In the genomic region with DNA sequence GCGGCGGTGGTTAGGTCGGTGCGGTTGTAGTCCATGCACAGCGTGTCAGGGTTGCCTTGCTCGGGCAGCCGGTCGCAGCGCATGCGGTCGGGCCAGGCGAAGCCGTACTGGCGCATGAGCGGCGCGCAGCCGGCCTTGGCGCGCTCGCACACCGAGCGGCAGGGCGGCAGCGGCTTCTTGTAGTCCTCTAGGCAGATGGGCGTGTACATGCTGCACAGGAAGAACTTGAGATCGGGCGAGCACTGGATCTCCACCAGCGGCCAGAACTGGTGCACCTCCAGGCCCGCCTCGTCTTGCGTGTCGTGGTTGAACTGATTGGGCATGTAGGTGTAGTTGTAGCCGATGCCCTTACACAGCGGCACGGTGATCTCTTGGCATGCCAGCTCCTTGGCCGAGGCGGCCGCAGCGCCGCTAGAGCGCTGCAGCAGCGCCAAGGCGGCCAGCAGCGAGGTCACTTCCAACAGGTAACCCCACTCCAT, we compare ENCODE assay signal across 9 cellular contexts. TPM values are rescaled to one million over a fixed set of nuclear protein-coding genes. Genes with fewer than 3 reads are reported as not detected.
DNase-seq lines count a peak whose midpoint lies in the region; ATAC-seq, FAIRE-seq and TF ChIP-seq lines count a peak whose summit lies in the region.
"Had no signal": no experiment of that assay in that cellular context is flagged by ENCODE, and none has a peak within 500 bp of the region (broad histone marks: within the 10 kb centered on the region; RNA-seq: fewer than 3 reads in every experiment).

No MANE protein-coding gene starts in this region.

- H3K27me3 ChIP-seq in BLaER1 treated with 17β-estradiol and CSF1 and Interleukin-3, amounts not matched to agents 10 nM and 100 nM: peaks cover 7 to 41% (median 33%) of the 10 kb centered on the region in 11 experiments; a peak in 21 of 22 replicates
- H3K27me3 ChIP-seq in NT2/D1 (ENCODE audit: insufficient read depth, insufficient read length): peaks cover 22% of the 10 kb centered on the region
- H3K27me3 ChIP-seq in heart left ventricle: peaks cover 0 to 52% (median 0%) of the 10 kb centered on the region in 9 donors
- H3K27me3 ChIP-seq in pancreas: no peaks in the 10 kb centered on the region

- DNase-seq in NT2/D1 (ENCODE audit: low read depth, low spot score) (no peak), heart left ventricle (peak; percentile 61 to 81 (median 71)), pancreas (peak; percentile 55 to 92 (median 76))
- peak; percentile 37 for DNase-seq in activated naive CD8-positive, alpha-beta T cell treated with anti-CD3 and anti-CD28 coated beads, Interleukin-2, amount 50 U/mL, for 24 hours
- DNase-seq in effector CD8-positive, alpha-beta T cell (lab: John Stamatoyannopoulos, UW): no peak

- peaks cover 0 to 3% (median 0%) of the 10 kb centered on the region in 11 experiments; a peak in 3 of 22 replicates for H3K36me3 ChIP-seq in BLaER1 treated with 17β-estradiol and CSF1 and Interleukin-3, amounts not matched to agents 10 nM and 100 nM
- peaks cover 7% of the 10 kb centered on the region for H3K36me3 ChIP-seq in NT2/D1 (ENCODE audit: insufficient read depth, insufficient read length, low read length)
- H3K36me3 ChIP-seq in heart left ventricle: peaks cover 0 to 12% (median 0%) of the 10 kb centered on the region in 9 donors
- H3K36me3 ChIP-seq in pancreas: no peaks in the 10 kb centered on the region

- 0 to 1% (median 1%) methylated on average over 25 to 45 of the region's 45 CpGs for WGBS in heart left ventricle, 4 donors
- 0% methylated on average over 34 to 45 of the region's 45 CpGs for WGBS in pancreas, 2 donors

- H3K4me3 ChIP-seq in BLaER1 treated with 17β-estradiol and CSF1 and Interleukin-3, amounts not matched to agents 10 nM and 100 nM: peak overlapping the region; percentile 73 to 97 (median 86)
- H3K4me3 ChIP-seq in NT2/D1 (ENCODE audit: insufficient read length, low read depth) (peak overlapping the region; percentile 61), heart left ventricle (peak overlapping the region; percentile 74 to 97 (median 80)), pancreas (peak overlapping the region; percentile 68 to 86 (median 81))
- H3K4me3 ChIP-seq: PC-9 had no signal

- intact Hi-C loops in heart left ventricle (cut with DNase I) (loop anchor here (1.0 to 10.0 kb wide), 18 partner anchors 181 to 1086 kb away; no protein-coding TSS in a partner anchor), pancreas (cut with DNase I) (loop anchor here in 1 of 3 donors (5.0 kb wide), 1 partner anchor 136 kb away; no protein-coding TSS in a partner anchor)

- H3K27ac ChIP-seq in BLaER1 treated with 17β-estradiol and CSF1 and Interleukin-3, amounts not matched to agents 10 nM and 100 nM: peak overlapping the region; percentile 30 to 81 (median 78); a peak in 21 of 22 replicates
- peak overlapping the region; percentile 75 to 97 (median 92) for H3K27ac ChIP-seq in heart left ventricle
- H3K27ac ChIP-seq in pancreas: peak overlapping the region; percentile 88 to 94 (median 92)
- H3K27ac ChIP-seq: PC-9 had no signal

- peak overlapping the region; percentile 95 to 100 (median 100) for H3K4me2 ChIP-seq in BLaER1 treated with 17β-estradiol and CSF1 and Interleukin-3, amounts not matched to agents 10 nM and 100 nM
- H3K4me2 ChIP-seq: PC-9 had no signal

- peaks cover 67% of the 10 kb centered on the region for H3K27me3 Mint-ChIP-seq in activated naive CD8-positive, alpha-beta T cell treated with anti-CD3 and anti-CD28 coated beads, Interleukin-2, amount 50 U/mL, for 24 hours

- H3K4me1 ChIP-seq in BLaER1 treated with 17β-estradiol and CSF1 and Interleukin-3, amounts not matched to agents 10 nM and 100 nM: peaks cover 5 to 41% (median 27%) of the 10 kb centered on the region in 10 experiments; a peak in 18 of 20 replicates
- H3K4me1 ChIP-seq in NT2/D1 (ENCODE audit: insufficient read depth, insufficient read length) (peaks cover 5% of the 10 kb centered on the region), heart left ventricle (peaks cover 0 to 45% (median 17%) of the 10 kb centered on the region in 12 donors), pancreas (no peaks in the 10 kb centered on the region)

- no peaks in the 10 kb centered on the region for H3K36me3 Mint-ChIP-seq in activated naive CD8-positive, alpha-beta T cell treated with anti-CD3 and anti-CD28 coated beads, Interleukin-2, amount 50 U/mL, for 24 hours (ENCODE audit: low read depth)

- H4K20me1 ChIP-seq in BLaER1 treated with 17β-estradiol and CSF1 and Interleukin-3, amounts not matched to agents 10 nM and 100 nM: peaks cover 0 to 49% (median 29%) of the 10 kb centered on the region in 11 experiments; a peak in 16 of 22 replicates

- TF ChIP-seq CTCF in heart left ventricle (IDR thresholded peaks at IDR 0.05) (peak in 4 of 12 donors; percentile 2 to 28 (median 12)), pancreas (IDR thresholded peaks at IDR 0.05) (no peak)

- FAIRE-seq in pancreas (lab: Jason Lieb, UNC): no peak

- no peaks in the 10 kb centered on the region for H3K9me3 Mint-ChIP-seq in activated naive CD8-positive, alpha-beta T cell treated with anti-CD3 and anti-CD28 coated beads, Interleukin-2, amount 50 U/mL, for 24 hours

- no peak for TF ChIP-seq POLR2A in heart left ventricle (IDR thresholded peaks at IDR 0.05)

- H3K9ac ChIP-seq in BLaER1 treated with 17β-estradiol and CSF1 and Interleukin-3, amounts not matched to agents 10 nM and 100 nM: peak overlapping the region; percentile 75 to 89 (median 83)
- H3K9ac ChIP-seq in NT2/D1 (ENCODE audit: insufficient read length, low read depth): peak overlapping the region; percentile 90

- peak overlapping the region; percentile 67 for H3K4me3 Mint-ChIP-seq in activated naive CD8-positive, alpha-beta T cell treated with anti-CD3 and anti-CD28 coated beads, Interleukin-2, amount 50 U/mL, for 24 hours

- peaks cover 27% of the 10 kb centered on the region for H3K4me1 Mint-ChIP-seq in activated naive CD8-positive, alpha-beta T cell treated with anti-CD3 and anti-CD28 coated beads, Interleukin-2, amount 50 U/mL, for 24 hours

- ATAC-seq in GM18868 (IDR thresholded peaks at IDR 0.05; ENCODE audit: unreplicated experiment) (peak; percentile 40), HG03159 (IDR thresholded peaks at IDR 0.05; ENCODE audit: unreplicated experiment) (peak; percentile 35), heart left ventricle (peak in 3 of 4 donors; percentile 24 to 43 (median 26)), pancreas (peak; percentile 32 to 51 (median 42))
- peak; percentile 56 for ATAC-seq in activated naive CD8-positive, alpha-beta T cell treated with anti-CD3 and anti-CD28 coated beads, Interleukin-2, amount 50 U/mL, for 24 hours

- no peaks in the 10 kb centered on the region; a peak in 1 of 22 replicates for H3K9me3 ChIP-seq in BLaER1 treated with 17β-estradiol and CSF1 and Interleukin-3, amounts not matched to agents 10 nM and 100 nM (replicated peaks in 1 of 11)
- H3K9me3 ChIP-seq in NT2/D1 (ENCODE audit: insufficient read depth, low read length) (peaks cover 7% of the 10 kb centered on the region; the same call in 1 of the 2 replicates), heart left ventricle (no peaks in the 10 kb centered on the region), pancreas (no peaks in the 10 kb centered on the region)

- H3K27ac Mint-ChIP-seq in activated naive CD8-positive, alpha-beta T cell treated with anti-CD3 and anti-CD28 coated beads, Interleukin-2, amount 50 U/mL, for 24 hours: no peak overlapping the region

RNA-seq across cellular contexts. Expression of a gene that starts 1.1 kb away (rescaled TPM):
- total RNA-seq in heart left ventricle: 10 to 100 TPM in 3 of 9 donors, 1 to 10 TPM in 6; 4.0 to 17.1 (median 7.8) TPM
- 1 to 10 TPM; 1.9 to 8.0 TPM for polyA plus RNA-seq in heart left ventricle
- 1 to 10 TPM; 4.3 to 7.8 (median 6.6) TPM for total RNA-seq in pancreas
- polyA plus RNA-seq in pancreas: 1 to 10 TPM; 2.3 to 3.4 TPM
- total RNA-seq: PC-9 had no signal

RNA-seq across cellular contexts. Expression of a gene that starts 35.8 kb away (rescaled TPM):
- not detected for total RNA-seq in heart left ventricle
- polyA plus RNA-seq in heart left ventricle: not detected
- total RNA-seq in pancreas: not detected
- under 1 TPM in 1 of 2 donors, not detected in 1; 0.11 TPM for polyA plus RNA-seq in pancreas
- total RNA-seq: PC-9 had no signal

Comparison
In these comparisons a context has a peak if more than half of its experiments do, and no peak if none do; other contexts are left out.
1. DNase-seq: peak in activated naive CD8-positive, alpha-beta T cell treated with anti-CD3 and anti-CD28 coated beads, Interleukin-2, amount 50 U/mL, for 24 hours (single experiment), heart left ventricle (5 of 5) and pancreas (6 of 6); none in NT2/D1 (single experiment) and effector CD8-positive, alpha-beta T cell (single experiment).
2. Peak in every context shown above with its lines, with median percentiles within 50 percentile points of each other: H3K27ac ChIP-seq, H3K4me3 ChIP-seq and ATAC-seq.